17 cellular contexts compared by ENCODE assay signal in the genomic region with DNA sequence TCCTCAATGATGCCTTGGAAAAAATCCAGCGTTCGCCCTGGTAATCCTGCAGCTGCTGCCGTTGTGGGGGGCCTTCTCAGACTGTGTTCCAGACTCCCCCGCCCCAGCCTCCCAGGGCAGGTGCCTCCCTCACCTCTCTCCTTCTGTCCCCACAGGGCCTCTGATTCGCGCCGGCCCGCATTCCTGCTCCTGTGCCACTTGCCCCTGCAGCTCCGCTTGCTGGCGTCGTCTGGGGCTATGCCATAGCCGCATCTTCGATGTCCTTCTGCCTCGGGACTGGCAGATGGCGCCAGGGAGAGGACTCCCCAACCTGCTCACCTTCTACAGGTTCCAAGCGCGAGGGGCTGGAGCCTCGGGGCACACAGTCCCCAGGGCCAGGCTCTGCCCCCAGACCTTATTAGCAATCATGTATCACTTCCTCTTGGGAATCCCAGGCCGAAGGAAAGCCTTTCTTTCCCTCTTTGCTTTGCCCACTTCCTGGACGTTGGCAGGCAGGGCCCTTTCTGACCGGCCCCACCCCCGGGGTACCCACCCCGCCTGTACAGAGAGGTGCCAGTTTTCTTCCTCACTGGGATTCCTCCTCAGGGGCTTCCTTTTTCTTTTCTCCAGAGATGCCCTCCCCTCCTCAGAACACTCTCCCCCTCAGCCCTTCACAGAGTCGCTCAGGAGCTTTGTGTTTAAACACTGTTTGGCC. TPM values are rescaled to one million over a fixed set of nuclear protein-coding genes. Genes with fewer than 3 reads are reported as not detected.
DNase-seq lines count a peak whose midpoint lies in the region; ATAC-seq and TF ChIP-seq lines count a peak whose summit lies in the region.
"Had no signal": no experiment of that assay in that cellular context is flagged by ENCODE, and none has a peak within 500 bp of the region (broad histone marks: within the 10 kb centered on the region; RNA-seq: fewer than 3 reads in every experiment).

No MANE protein-coding gene starts in this region.

- peaks cover 14% of the 10 kb centered on the region for H3K9me3 Mint-ChIP-seq in activated CD4-positive, alpha-beta T cell treated with anti-CD3 and anti-CD28 coated beads for 36 hours (ENCODE audit: low read depth)
- H3K9me3 Mint-ChIP-seq in endothelial cell (ENCODE audit: unreplicated experiment) = peaks cover 6% of the 10 kb centered on the region

- no peak overlapping the region for H3K4me3 Mint-ChIP-seq in activated CD4-positive, alpha-beta T cell treated with anti-CD3 and anti-CD28 coated beads for 36 hours
- no peak overlapping the region for H3K4me3 Mint-ChIP-seq in endothelial cell (ENCODE audit: unreplicated experiment)
- H3K4me3 Mint-ChIP-seq: activated CD4-positive, alpha-beta T cell treated with anti-CD3 and anti-CD28 coated beads, Interleukin-2, amount 10 ng/mL, durations not matched to agents 24 days and 14 days; activated T-cell treated with anti-CD3 and anti-CD28 coated beads, Interleukin-2, amount 50 U/mL, for 72 hours; T-helper 1 cell treated with Interleukin-12 subunit alpha and Interleukin-12 subunit beta and Interleukin-4 antibody, amounts not matched to agents 30 μg/mL and 1 μg/mL, for 36 hours had no signal

- H3K4me1 ChIP-seq in SJCRH30 = peaks cover 14% of the 10 kb centered on the region; the same call in 1 of the 2 replicates

- POLR2A ChIA-PET in activated CD4-positive, alpha-beta T cell treated with anti-CD3 and anti-CD28 coated beads for 36 hours (lab: Charles Lee) = no interaction called here

- no peaks in the 10 kb centered on the region for H3K36me3 ChIP-seq in SJCRH30

- intact Hi-C loops in activated CD4-positive, alpha-beta T cell treated with anti-CD3 and anti-CD28 coated beads for 36 hours (cut with DNase I, micrococcal nuclease) = no loop called here

- CTCF ChIA-PET in activated CD4-positive, alpha-beta T cell treated with anti-CD3 and anti-CD28 coated beads for 36 hours (lab: Charles Lee) = interaction anchor here (1.1 to 1.2 kb wide), 3 partner anchors 13 to 176 kb away, joined by 3 to 5 read pairs (median 3); no protein-coding TSS in a partner anchor

- H3K27ac ChIP-seq in SJCRH30 = no peak overlapping the region
- H3K27ac ChIP-seq: dorsolateral prefrontal cortex had no signal

- 0 out of 2 replicates have a peak, but pooled peaks cover 4% of the 10 kb centered on the region for H3K9me3 ChIP-seq in SJCRH30 (replicated peaks)

- peaks cover 5% of the 10 kb centered on the region; the same call in 1 of the 2 replicates for H3K27me3 ChIP-seq in SJCRH30

- no peak overlapping the region for H3K27ac Mint-ChIP-seq in activated CD4-positive, alpha-beta T cell treated with anti-CD3 and anti-CD28 coated beads for 36 hours
- H3K27ac Mint-ChIP-seq in endothelial cell (ENCODE audit: unreplicated experiment) = no peak overlapping the region
- H3K27ac Mint-ChIP-seq: activated CD4-positive, alpha-beta T cell treated with anti-CD3 and anti-CD28 coated beads, Interleukin-2, amount 10 ng/mL, durations not matched to agents 24 days and 14 days; activated T-cell treated with anti-CD3 and anti-CD28 coated beads, Interleukin-2, amount 50 U/mL, for 72 hours; T-helper 1 cell treated with Interleukin-12 subunit alpha and Interleukin-12 subunit beta and Interleukin-4 antibody, amounts not matched to agents 30 μg/mL and 1 μg/mL, for 36 hours had no signal

- DNase-seq in activated CD4-positive, alpha-beta T cell treated with anti-CD3 and anti-CD28 coated beads for 36 hours = peak; percentile 33
- no peak for DNase-seq in activated CD4-positive, alpha-beta T cell treated with anti-CD3 and anti-CD28 coated beads, Interleukin-2, amount 50 U/mL, for 1 hour
- peak; percentile 79 to 83 for DNase-seq in SJCRH30
- DNase-seq in iPS-NIHi7 (ENCODE audit: extremely low spot score) = peak; percentile 84
- DNase-seq in NCI-H146 (lab: John Stamatoyannopoulos, UW) = no peak
- no peak for DNase-seq in endothelial cell (ENCODE audit: low spot score)
- DNase-seq in effector CD4-positive, alpha-beta T cell = no peak
- DNase-seq: activated CD4-positive, alpha-beta T cell treated with anti-CD3 and anti-CD28 coated beads, Interleukin-2, amount 10 ng/mL, durations not matched to agents 24 days and 14 days; activated T-cell treated with anti-CD3 and anti-CD28 coated beads, Interleukin-2, amount 50 U/mL, for 72 hours; dorsolateral prefrontal cortex; NCI-H2029; retina; stimulated activated CD4-positive, alpha-beta T cell treated with anti-CD3 and anti-CD28 coated beads, Interleukin-2, amount 100 ng/mL, for 24 hours had no signal

- no peak for ATAC-seq in activated CD4-positive, alpha-beta T cell treated with anti-CD3 and anti-CD28 coated beads for 36 hours
- no peak for ATAC-seq in GM18520 (IDR thresholded peaks at IDR 0.05; ENCODE audit: unreplicated experiment)
- ATAC-seq: activated T-cell treated with anti-CD3 and anti-CD28 coated beads, Interleukin-2, amount 50 U/mL, for 72 hours had no signal

- H3K4me3 ChIP-seq in SJCRH30 = peak overlapping the region; percentile 13
- H3K4me3 ChIP-seq: dorsolateral prefrontal cortex had no signal

- no peaks in the 10 kb centered on the region for H3K4me1 Mint-ChIP-seq in activated CD4-positive, alpha-beta T cell treated with anti-CD3 and anti-CD28 coated beads for 36 hours
- peaks cover 25% of the 10 kb centered on the region for H3K4me1 Mint-ChIP-seq in endothelial cell (ENCODE audit: unreplicated experiment)
- H3K4me1 Mint-ChIP-seq: activated CD4-positive, alpha-beta T cell treated with anti-CD3 and anti-CD28 coated beads, Interleukin-2, amount 10 ng/mL, durations not matched to agents 24 days and 14 days had no signal

- no peak for TF ChIP-seq CTCF in endothelial cell (IDR thresholded peaks at IDR 0.05; ENCODE audit: unreplicated experiment)

- peaks cover under 1% of the 10 kb centered on the region for H3K36me3 Mint-ChIP-seq in activated CD4-positive, alpha-beta T cell treated with anti-CD3 and anti-CD28 coated beads for 36 hours (ENCODE audit: low read depth)
- peaks cover 7% of the 10 kb centered on the region for H3K36me3 Mint-ChIP-seq in endothelial cell (ENCODE audit: low read depth, unreplicated experiment)

- H3K27me3 Mint-ChIP-seq in activated CD4-positive, alpha-beta T cell treated with anti-CD3 and anti-CD28 coated beads for 36 hours = peaks cover 43% of the 10 kb centered on the region
- H3K27me3 Mint-ChIP-seq in endothelial cell (ENCODE audit: unreplicated experiment) = peaks cover 5% of the 10 kb centered on the region

RNA-seq across cellular contexts. Expression of gene SPATA3, which starts 4.4 kb away (rescaled TPM):
- 1 to 10 TPM; 1.1 to 1.3 TPM for total RNA-seq in activated CD4-positive, alpha-beta T cell treated with anti-CD3 and anti-CD28 coated beads for 36 hours
- total RNA-seq in SJCRH30 (2014; rRNA removed; shearing (Covaris generic)) = not detected in 2 replicates
- total RNA-seq in endothelial cell (ENCODE audit: unreplicated experiment) = not detected
- total RNA-seq: activated CD4-positive, alpha-beta T cell treated with anti-CD3 and anti-CD28 coated beads, Interleukin-2, amount 10 ng/mL, durations not matched to agents 24 days and 14 days; LHCN-M2; urinary bladder had no signal

RNA-seq across cellular contexts. Expression of gene C2orf72, which starts 37.0 kb away (rescaled TPM):
- 1 to 10 TPM; 2.0 to 3.8 TPM for total RNA-seq in activated CD4-positive, alpha-beta T cell treated with anti-CD3 and anti-CD28 coated beads for 36 hours
- not detected in 2 replicates for total RNA-seq in SJCRH30 (2014; rRNA removed; shearing (Covaris generic))
- total RNA-seq in endothelial cell (ENCODE audit: unreplicated experiment) = 5.4 TPM

RNA-seq across cellular contexts. Expression of gene PSMD1, which starts 56.3 kb away (rescaled TPM):
- 100 to 1,000 TPM; 112 to 160 TPM for total RNA-seq in activated CD4-positive, alpha-beta T cell treated with anti-CD3 and anti-CD28 coated beads for 36 hours
- total RNA-seq in SJCRH30 (2014; rRNA removed; shearing (Covaris generic)) = 167 and 170 TPM in 2 replicates
- 119 TPM for total RNA-seq in endothelial cell (ENCODE audit: unreplicated experiment)

Comparison
In these comparisons a context has a peak if more than half of its experiments do, and no peak if none do; other contexts are left out.
1. DNase-seq: peak in activated CD4-positive, alpha-beta T cell treated with anti-CD3 and anti-CD28 coated beads for 36 hours (single experiment), SJCRH30 (2 of 2) and iPS-NIHi7 (single experiment); none in activated CD4-positive, alpha-beta T cell treated with anti-CD3 and anti-CD28 coated beads, Interleukin-2, amount 50 U/mL, for 1 hour (single experiment), NCI-H146 (single experiment), endothelial cell (single experiment) and effector CD4-positive, alpha-beta T cell (single experiment).